ENCODE assay signal across 9 cellular contexts in the genomic region with DNA sequence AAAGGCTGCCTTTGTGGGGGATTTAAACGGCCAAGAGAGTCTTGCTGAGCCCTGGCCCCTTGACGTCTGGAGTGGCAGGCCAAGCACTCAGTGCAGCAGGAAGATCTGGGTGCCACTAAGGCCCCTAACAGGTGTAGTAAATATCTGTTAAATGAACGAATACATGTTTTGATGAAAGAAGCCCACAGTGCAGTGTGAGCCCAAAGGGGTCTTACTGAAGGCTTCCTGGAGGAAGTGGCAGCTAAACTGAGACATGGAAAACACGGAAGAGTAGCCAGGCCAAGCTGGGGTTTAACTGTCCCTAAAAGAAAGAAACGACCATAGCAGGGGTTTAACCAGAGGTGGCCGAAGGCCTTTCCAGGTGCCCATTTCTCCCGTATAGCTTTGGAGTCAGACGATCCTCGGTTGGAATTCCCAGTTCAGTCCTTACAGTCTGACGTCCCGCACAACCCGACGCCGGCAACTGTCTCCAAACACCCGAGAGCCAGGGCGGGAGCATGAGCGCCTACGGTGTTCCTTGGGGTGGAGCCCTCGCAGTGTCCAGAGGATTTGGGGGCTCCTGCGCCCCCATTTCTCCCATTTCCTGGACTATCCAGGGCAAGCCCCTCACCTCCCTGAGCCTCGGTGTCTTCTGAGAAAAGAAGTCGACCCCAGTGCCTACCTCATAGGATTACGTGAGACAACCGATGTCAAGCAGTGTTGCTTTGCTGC. TPM values are rescaled to one million over a fixed set of nuclear protein-coding genes. Genes with fewer than 3 reads are reported as not detected.
DNase-seq lines count a peak whose midpoint lies in the region; ATAC-seq and TF ChIP-seq lines count a peak whose summit lies in the region.
"Had no signal": no experiment of that assay in that cellular context is flagged by ENCODE, and none has a peak within 500 bp of the region (broad histone marks: within the 10 kb centered on the region; RNA-seq: fewer than 3 reads in every experiment).

No MANE protein-coding gene starts in this region.

- H3K9ac ChIP-seq in SU-DHL-6 (ENCODE audit: low read length): peak overlapping the region; percentile 75

- H3K4me1 ChIP-seq in prostate gland (replicated peaks): no peaks in the 10 kb centered on the region

- H3K9me3 ChIP-seq in SU-DHL-6 (ENCODE audit: insufficient read depth, low read length) (no peaks in the 10 kb centered on the region), prostate gland (no peaks in the 10 kb centered on the region)

- TF ChIP-seq POLR2A in prostate gland (IDR thresholded peaks at IDR 0.05): no peak

- intact Hi-C loops in prostate gland (cut with DNase I): loop anchor here (2.0 to 5.0 kb wide), 2 partner anchors 61 to 70 kb away; partner anchors contain the start of genes HTD2 and RPP14

- H3F3A ChIP-seq in SU-DHL-6 (ENCODE audit: insufficient read depth): no peaks in the 10 kb centered on the region

- ATAC-seq in GM21423 (IDR thresholded peaks at IDR 0.05; ENCODE audit: unreplicated experiment) (peak; percentile 1), GM21381 (IDR thresholded peaks at IDR 0.05; ENCODE audit: unreplicated experiment) (no peak), GM18858 (IDR thresholded peaks at IDR 0.05; ENCODE audit: unreplicated experiment) (no peak)

- peak overlapping the region; percentile 100 for H2AFZ ChIP-seq in SU-DHL-6 (ENCODE audit: low read depth, low read length, severe bottlenecking)

- no peaks in the 10 kb centered on the region for H4K20me1 ChIP-seq in SU-DHL-6 (ENCODE audit: low read depth, low read length)

- WGBS in prostate gland: 17% methylated on average over 24 of the region's 24 CpGs

- TF ChIP-seq CTCF in SU-DHL-6 (IDR thresholded peaks at IDR 0.05; ENCODE audit: insufficient read depth, low read length, poor library complexity, severe bottlenecking): no peak
- TF ChIP-seq CTCF in fibroblast of villous mesenchyme (IDR thresholded peaks at IDR 0.05; ENCODE audit: insufficient read depth, low read depth, low read length): no peak
- TF ChIP-seq CTCF in prostate gland (IDR thresholded peaks at IDR 0.05): no peak

- no peaks in the 10 kb centered on the region for H3K36me3 ChIP-seq in SU-DHL-6 (ENCODE audit: low read length)
- no peaks in the 10 kb centered on the region for H3K36me3 ChIP-seq in prostate gland

- H3K27ac ChIP-seq in SU-DHL-6 (ENCODE audit: low read depth, low read length): peak overlapping the region; percentile 76
- peak overlapping the region; percentile 80 to 86 for H3K27ac ChIP-seq in prostate gland

- H3K4me2 ChIP-seq in SU-DHL-6 (ENCODE audit: low read depth, low read length, poor library complexity, severe bottlenecking): peak overlapping the region; percentile 98

- H3K4me3 ChIP-seq in SU-DHL-6 (ENCODE audit: insufficient read depth, low read length, poor library complexity, severe bottlenecking) (peak overlapping the region; percentile 77), fibroblast of villous mesenchyme (ENCODE audit: low read depth, low read length) (peak overlapping the region; percentile 89), prostate gland (peak overlapping the region; percentile 89 to 93)

- H3K79me2 ChIP-seq in SU-DHL-6 (ENCODE audit: insufficient read depth, low read length): peaks cover 22% of the 10 kb centered on the region

- no peaks in the 10 kb centered on the region for H3K27me3 ChIP-seq in SU-DHL-6 (ENCODE audit: low read length)
- no peaks in the 10 kb centered on the region for H3K27me3 ChIP-seq in prostate gland (replicated peaks; ENCODE audit: insufficient read depth)

- DNase-seq in fibroblast of villous mesenchyme (ENCODE audit: low read depth) (no peak), prostate gland (ENCODE audit: low spot score) (no peak), amniotic stem cell (lab: John Stamatoyannopoulos, UW) (no peak), MV-4-11 (lab: John Stamatoyannopoulos, UW) (no peak)

- no peaks in the 10 kb centered on the region for H3K9me2 ChIP-seq in SU-DHL-6 (replicated peaks; ENCODE audit: insufficient read depth, low read length)

RNA-seq across cellular contexts. Expression of gene ABHD6, which starts 0.9 kb away (rescaled TPM):
- total RNA-seq in fibroblast of villous mesenchyme (7.1 and 9.9 TPM in 2 replicates), prostate gland (10 to 100 TPM; 13.2 to 16.9 TPM)

RNA-seq across cellular contexts. Expression of gene DNASE1L3, which starts 25.9 kb away (rescaled TPM):
- total RNA-seq in fibroblast of villous mesenchyme (not detected in 2 replicates), prostate gland (1 to 10 TPM; 1.4 to 2.3 TPM)
- total RNA-seq: T-helper 1 cell treated with Interleukin-12 subunit alpha and Interleukin-12 subunit beta and Interleukin-4 antibody, amounts not matched to agents 30 ng/mL and 1 ng/mL, for 36 hours had no signal
